Comparison of ENCODE assay signal across 14 cellular contexts in the genomic region with DNA sequence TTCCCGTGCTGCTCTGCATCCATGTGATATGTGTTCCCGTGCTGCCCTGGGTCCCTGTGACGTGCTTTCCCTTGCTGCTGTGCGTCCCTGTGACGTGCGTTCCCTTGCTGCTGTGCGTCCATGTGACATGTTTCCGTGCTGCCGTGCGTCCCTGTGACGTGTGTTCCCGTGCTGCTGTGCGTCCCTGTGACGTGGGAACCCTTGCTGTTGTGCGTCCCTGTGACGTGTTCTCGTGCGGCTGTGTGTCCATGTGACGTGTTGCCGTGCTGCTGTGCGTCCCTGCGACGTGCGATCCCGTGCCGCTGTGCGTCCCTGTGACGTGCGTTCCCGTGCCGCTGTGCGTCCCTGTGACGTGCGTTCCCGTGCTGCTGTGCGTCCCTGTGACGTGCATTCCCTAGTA.
"Had no signal": no experiment of that assay in that cellular context is flagged by ENCODE, and none has a peak within 500 bp of the region (broad histone marks: within the 10 kb centered on the region; RNA-seq: fewer than 3 reads in every experiment).

No MANE protein-coding gene starts in this region.

- H3K9me3 Mint-ChIP-seq: activated naive CD8-positive, alpha-beta T cell treated with anti-CD3 and anti-CD28 coated beads, Interleukin-2, amount 10 ng/mL, durations not matched to agents 7 days and 5 days; neural crest cell; T-helper 1 cell treated with Interleukin-12 subunit alpha and Interleukin-12 subunit beta and Interleukin-4 antibody, amounts not matched to agents 30 μg/mL and 1 μg/mL, for 36 hours had no signal

- H3K27me3 Mint-ChIP-seq: activated naive CD8-positive, alpha-beta T cell treated with anti-CD3 and anti-CD28 coated beads, Interleukin-2, amount 10 ng/mL, durations not matched to agents 7 days and 5 days had no signal

- H3K4me3 Mint-ChIP-seq: activated naive CD8-positive, alpha-beta T cell treated with anti-CD3 and anti-CD28 coated beads, Interleukin-2, amount 10 ng/mL, durations not matched to agents 7 days and 5 days; neural crest cell; T-helper 1 cell treated with Interleukin-12 subunit alpha and Interleukin-12 subunit beta and Interleukin-4 antibody, amounts not matched to agents 30 μg/mL and 1 μg/mL, for 36 hours had no signal

- H3K9me3 ChIP-seq: heart left ventricle, pancreas, tibial artery, uterus had no signal

- ATAC-seq: heart left ventricle, left colon, pancreas had no signal

- H3K36me3 ChIP-seq: uterus had no signal

- H3K4me3 ChIP-seq: cardiac muscle cell, heart left ventricle, pancreas, tibial artery, uterus had no signal

- H3K27me3 ChIP-seq: cardiac muscle cell, heart left ventricle, pancreas, tibial artery, uterus had no signal

- DNase-seq: activated CD4-positive, CD25-positive, alpha-beta regulatory T cell; activated naive CD8-positive, alpha-beta T cell treated with anti-CD3 and anti-CD28 coated beads, Interleukin-2, amount 10 ng/mL, durations not matched to agents 7 days and 5 days; foreskin melanocyte; heart left ventricle; left colon; tibial artery; uterus had no signal

- H3K27ac ChIP-seq: cardiac muscle cell, heart left ventricle, pancreas, tibial artery, uterus had no signal

- H3K4me1 ChIP-seq: pancreas, tibial artery, uterus had no signal

- H3K4me1 Mint-ChIP-seq: neural crest cell had no signal

- H3K27ac Mint-ChIP-seq: activated naive CD8-positive, alpha-beta T cell treated with anti-CD3 and anti-CD28 coated beads, Interleukin-2, amount 10 ng/mL, durations not matched to agents 7 days and 5 days; T-helper 1 cell treated with Interleukin-12 subunit alpha and Interleukin-12 subunit beta and Interleukin-4 antibody, amounts not matched to agents 30 μg/mL and 1 μg/mL, for 36 hours had no signal

- FAIRE-seq: astrocyte, colon, endothelial cell of umbilical vein, pancreas had no signal
